Comparison of ENCODE assay signal across 20 cellular contexts in genomic region chr5:6719417-6719816, GRCh38. TPM values are rescaled to one million over a fixed set of nuclear protein-coding genes. Genes with fewer than 3 reads are reported as not detected.
DNase-seq lines count a peak whose midpoint lies in the region; ATAC-seq and TF ChIP-seq lines count a peak whose summit lies in the region.
"Had no signal": no experiment of that assay in that cellular context is flagged by ENCODE, and none has a peak within 500 bp of the region (broad histone marks: within the 10 kb centered on the region; RNA-seq: fewer than 3 reads in every experiment).

No MANE protein-coding gene starts in this region.

- no peak overlapping the region for H3T11ph ChIP-seq in H9 (ENCODE audit: low read length)

- H3K4ac ChIP-seq in H9 (ENCODE audit: low read depth, low read length): no peak overlapping the region

- peak overlapping the region in 3 of 8 donors; percentile 51 to 59 (median 56) for H3K4me3 Mint-ChIP-seq in CD4-positive, alpha-beta memory T cell
- H3K4me3 Mint-ChIP-seq in IgD-negative memory B cell: peak overlapping the region in 1 of 4 donors; percentile 19
- peak overlapping the region; percentile 17 for H3K4me3 Mint-ChIP-seq in activated T-helper 17 cell treated with anti-CD3 and anti-CD28 coated beads, Interleukin-2, amount 50 U/mL, for 72 hours
- no peak overlapping the region for H3K4me3 Mint-ChIP-seq in H9
- H3K4me3 Mint-ChIP-seq: activated CD4-positive, alpha-beta memory T cell treated with anti-CD3 and anti-CD28 coated beads for 36 hours; endodermal cell had no signal

- POLR2A ChIA-PET in CD4-positive, alpha-beta memory T cell (lab: Charles Lee; ENCODE audit: partially characterized antibody): no interaction called here
- POLR2A ChIA-PET in RWPE1 (lab: Yijun Ruan, JAX; ENCODE audit: low non-redundant PET): no interaction called here

- H3K27ac ChIP-seq in CD4-positive, alpha-beta memory T cell (ENCODE audit: low read depth, low read length): no peak overlapping the region
- peak overlapping the region; percentile 47 for H3K27ac ChIP-seq in psoas muscle
- H3K27ac ChIP-seq in RWPE1: no peak overlapping the region
- H3K27ac ChIP-seq in H9 (ENCODE audit: insufficient read length, low read depth, low read length): no peak overlapping the region
- H3K27ac ChIP-seq: SJCRH30, tibial artery, VCaP had no signal

- 90 to 95% (median 92%) methylated on average over 5 of the region's 5 CpGs for WGBS in psoas muscle, 3 donors
- no CpG with 5 or more reads among the region's 5 CpGs for WGBS in H9 (ENCODE audit: extremely low coverage, insufficient read length, low lambda C conversion rate)

- no peak overlapping the region for H3K4me3 ChIP-seq in CD4-positive, alpha-beta memory T cell (ENCODE audit: low read length in 2 of 2)
- H3K4me3 ChIP-seq in psoas muscle: no peak overlapping the region
- H3K4me3 ChIP-seq: SJCRH30, tibial artery had no signal

- H2BK15ac ChIP-seq in H9 (ENCODE audit: low read depth, low read length): no peak overlapping the region

- H2AK5ac ChIP-seq in H9 (ENCODE audit: insufficient read length, low read length): no peak overlapping the region

- H3K9me3 ChIP-seq in CD4-positive, alpha-beta memory T cell (ENCODE audit: control insufficient read depth in 1 of 2, low read length in 2 of 2): no peaks in the 10 kb centered on the region
- H3K9me3 ChIP-seq in psoas muscle: no peaks in the 10 kb centered on the region
- H3K9me3 ChIP-seq in H9 (ENCODE audit: control insufficient read depth, low read depth, low read length): no peaks in the 10 kb centered on the region
- H3K9me3 ChIP-seq: SJCRH30, tibial artery had no signal

- intact Hi-C loops in CD4-positive, alpha-beta memory T cell (cut with micrococcal nuclease): loop anchor here (10.0 kb wide), 1 partner anchor 1225 kb away; no protein-coding TSS in a partner anchor
- intact Hi-C loops in psoas muscle (cut with DNase I): loop anchor here in 1 of 2 donors (10.0 kb wide), 1 partner anchor 265 kb away; no protein-coding TSS in a partner anchor

- H3K4me2 ChIP-seq in H9 (ENCODE audit: insufficient read depth, insufficient read length, low read length): no peak overlapping the region

- H2BK12ac ChIP-seq in H9 (ENCODE audit: insufficient read length, low read depth, low read length): no peak overlapping the region

- H4K20me1 ChIP-seq in H9 (ENCODE audit: control insufficient read depth, insufficient read depth, insufficient read length): peaks cover 13% of the 10 kb centered on the region

- no peak overlapping the region for H2BK5ac ChIP-seq in H9 (ENCODE audit: insufficient read length, low read length)

- peaks cover 71 to 97% (median 84%) of the 10 kb centered on the region in 4 donors for H3K4me1 Mint-ChIP-seq in CD4-positive, alpha-beta memory T cell
- H3K4me1 Mint-ChIP-seq in IgD-negative memory B cell (peaks cover 71 to 83% (median 78%) of the 10 kb centered on the region in 3 donors), H9 (peaks cover 61 to 76% of the 10 kb centered on the region in 2 experiments)
- peaks cover 67% of the 10 kb centered on the region for H3K4me1 Mint-ChIP-seq in activated T-helper 17 cell treated with anti-CD3 and anti-CD28 coated beads, Interleukin-2, amount 50 U/mL, for 72 hours

- H3K27ac Mint-ChIP-seq in CD4-positive, alpha-beta memory T cell: peak overlapping the region in 5 of 7 donors; percentile 7 to 91 (median 38)
- H3K27ac Mint-ChIP-seq in IgD-negative memory B cell (peak overlapping the region in 2 of 3 donors; percentile 33 to 64), H9 (no peak overlapping the region)
- no peak overlapping the region for H3K27ac Mint-ChIP-seq in activated T-helper 17 cell treated with anti-CD3 and anti-CD28 coated beads, Interleukin-2, amount 50 U/mL, for 72 hours
- H3K27ac Mint-ChIP-seq: endodermal cell, progenitor cell of endocrine pancreas had no signal

- H3K27me3 Mint-ChIP-seq in CD4-positive, alpha-beta memory T cell: no peaks in the 10 kb centered on the region
- no peaks in the 10 kb centered on the region for H3K27me3 Mint-ChIP-seq in IgD-negative memory B cell
- no peaks in the 10 kb centered on the region for H3K27me3 Mint-ChIP-seq in activated T-helper 17 cell treated with anti-CD3 and anti-CD28 coated beads, Interleukin-2, amount 50 U/mL, for 72 hours
- no peaks in the 10 kb centered on the region for H3K27me3 Mint-ChIP-seq in H9 (ENCODE audit: low read depth)
- H3K27me3 Mint-ChIP-seq: activated CD4-positive, alpha-beta memory T cell treated with anti-CD3 and anti-CD28 coated beads for 36 hours; progenitor cell of endocrine pancreas had no signal

- no peak overlapping the region for H4K8ac ChIP-seq in H9 (replicated peaks; ENCODE audit: insufficient read length, low read depth, low read length)

- no peak overlapping the region for H2BK120ac ChIP-seq in H9 (ENCODE audit: low read depth, low read length, poor library complexity, severe bottlenecking)

- H3K23me2 ChIP-seq in H9 (ENCODE audit: insufficient read length, low read depth, low read length, poor library complexity, severe bottlenecking): peaks cover 3% of the 10 kb centered on the region

- no peaks in the 10 kb centered on the region for H3K9me3 Mint-ChIP-seq in CD4-positive, alpha-beta memory T cell
- H3K9me3 Mint-ChIP-seq in IgD-negative memory B cell: no peaks in the 10 kb centered on the region
- no peaks in the 10 kb centered on the region for H3K9me3 Mint-ChIP-seq in activated T-helper 17 cell treated with anti-CD3 and anti-CD28 coated beads, Interleukin-2, amount 50 U/mL, for 72 hours
- H3K9me3 Mint-ChIP-seq in H9: no peaks in the 10 kb centered on the region; a peak in 1 of 5 replicates
- H3K9me3 Mint-ChIP-seq: activated CD4-positive, alpha-beta memory T cell treated with anti-CD3 and anti-CD28 coated beads for 36 hours; endodermal cell had no signal

- H2BK20ac ChIP-seq in H9 (ENCODE audit: low read depth, low read length, poor library complexity, severe bottlenecking): no peak overlapping the region

- H3K9ac ChIP-seq in H9 (ENCODE audit: extremely low read depth, insufficient read length, low read length): no peak overlapping the region

- H3K14ac ChIP-seq in H9 (ENCODE audit: insufficient read depth, low read length): no peak overlapping the region

- no peak overlapping the region for H4K5ac ChIP-seq in H9 (ENCODE audit: insufficient read length, low read depth, low read length)

- no peak overlapping the region for H2AFZ ChIP-seq in H9 (ENCODE audit: low read length)

- H3K79me1 ChIP-seq in H9 (ENCODE audit: insufficient read depth, low read depth, low read length, poor library complexity, severe bottlenecking): peaks cover 19% of the 10 kb centered on the region

- no peak overlapping the region for H3K18ac ChIP-seq in H9 (ENCODE audit: insufficient read length, low read depth, low read length)

- no peak for ATAC-seq in activated T-helper 17 cell treated with anti-CD3 and anti-CD28 coated beads, Interleukin-2, amount 50 U/mL, for 72 hours (replicated peaks)
- ATAC-seq in psoas muscle: no peak
- ATAC-seq: PC-3; stimulated activated naive CD8-positive, alpha-beta T cell treated with anti-CD3 and anti-CD28 coated beads, Interleukin-15, Interleukin-2, amounts not matched to agents 100 U/mL and 50 U/mL, for 24 hours had no signal

- DNase-seq in CD4-positive, alpha-beta memory T cell: no peak
- DNase-seq in psoas muscle (no peak), RWPE1 (ENCODE audit: low spot score) (no peak), DMS153 (lab: John Stamatoyannopoulos, UW) (no peak), H9 (no peak)
- DNase-seq: activated CD4-positive, alpha-beta memory T cell treated with anti-CD3 and anti-CD28 coated beads for 36 hours; activated naive CD4-positive, alpha-beta T cell treated with anti-CD3 and anti-CD28 coated beads, Interleukin-2, amount 50 U/mL, for 16 hours; activated T-cell treated with anti-CD3 and anti-CD28 coated beads, Interleukin-2, amount 50 U/mL, for 48 hours; endodermal cell; glutamatergic neuron; left cardiac atrium; MM.1S; PC-3; SJCRH30; stimulated activated naive CD8-positive, alpha-beta T cell treated with anti-CD3 and anti-CD28 coated beads, Interleukin-15, Interleukin-2, amounts not matched to agents 100 U/mL and 50 U/mL, for 24 hours had no signal

- H3K4me1 ChIP-seq in CD4-positive, alpha-beta memory T cell (ENCODE audit: insufficient read depth, low read length): peaks cover 78% of the 10 kb centered on the region
- H3K4me1 ChIP-seq in psoas muscle (peaks cover 95% of the 10 kb centered on the region), H9 (ENCODE audit: insufficient read depth, low read length) (no peaks in the 10 kb centered on the region; the same call in 1 of the 2 replicates)
- H3K4me1 ChIP-seq: SJCRH30 had no signal

- no peak overlapping the region for H3K56ac ChIP-seq in H9 (ENCODE audit: insufficient read length, low read depth, low read length)

- peaks cover 11% of the 10 kb centered on the region for H3K36me3 ChIP-seq in CD4-positive, alpha-beta memory T cell (ENCODE audit: insufficient read depth, low read length)
- no peaks in the 10 kb centered on the region for H3K36me3 ChIP-seq in psoas muscle (ENCODE audit: insufficient read depth in 1 of 2, low read depth in 1 of 2)
- H3K36me3 ChIP-seq: SJCRH30, tibial artery had no signal

- CTCF ChIA-PET in CD4-positive, alpha-beta memory T cell (lab: Charles Lee; ENCODE audit: partially characterized antibody): no interaction called here
- CTCF ChIA-PET in RWPE1 (lab: Yijun Ruan, JAX): no interaction called here

- TF ChIP-seq CTCF in psoas muscle (IDR thresholded peaks at IDR 0.05) (no peak), RWPE1 (conservative IDR thresholded peaks at IDR 0.05; ENCODE audit: low read depth) (no peak), H9 (conservative IDR thresholded peaks at IDR 0.05) (no peak)

- H3K23ac ChIP-seq in H9 (ENCODE audit: insufficient read length, low read depth, low read length): no peak overlapping the region

- H4K91ac ChIP-seq in H9 (ENCODE audit: insufficient read length, low read depth, low read length): no peak overlapping the region

- peaks cover 46% of the 10 kb centered on the region; the same call in 1 of the 2 replicates for H3K79me2 ChIP-seq in H9 (ENCODE audit: insufficient read depth, low read length)

- no peaks in the 10 kb centered on the region for H3K27me3 ChIP-seq in CD4-positive, alpha-beta memory T cell (ENCODE audit: insufficient read depth, low read length)
- H3K27me3 ChIP-seq in psoas muscle (ENCODE audit: insufficient read depth in 3 of 3, low read length in 2 of 3) (no peaks in the 10 kb centered on the region), H9 (ENCODE audit: insufficient read depth, low read length) (no peaks in the 10 kb centered on the region)
- H3K27me3 ChIP-seq: SJCRH30, tibial artery had no signal

- peaks cover 9 to 37% of the 10 kb centered on the region in 2 donors for H3K36me3 Mint-ChIP-seq in CD4-positive, alpha-beta memory T cell
- H3K36me3 Mint-ChIP-seq in IgD-negative memory B cell (no peaks in the 10 kb centered on the region), H9 (ENCODE audit: insufficient read depth in 1 of 3, low read depth in 3 of 3) (peaks cover 8 to 13% (median 13%) of the 10 kb centered on the region in 3 experiments; a peak in 4 of 7 replicates)
- H3K36me3 Mint-ChIP-seq in activated T-helper 17 cell treated with anti-CD3 and anti-CD28 coated beads, Interleukin-2, amount 50 U/mL, for 72 hours (ENCODE audit: low read depth): peaks cover 71% of the 10 kb centered on the region

RNA-seq across cellular contexts. Expression of gene TENT4A, which starts 6.2 kb away (rescaled TPM):
- 10 to 100 TPM; 44.9 to 49.1 TPM for total RNA-seq in CD4-positive, alpha-beta memory T cell
- polyA plus RNA-seq in CD4-positive, alpha-beta memory T cell: 1 to 10 TPM in 1 of 2 donors, under 1 TPM in 1; 0.55 to 1.8 TPM
- polyA plus RNA-seq in IgD-negative memory B cell (1.6 TPM), psoas muscle (10 to 100 TPM in 1 of 3 donors, 1 to 10 TPM in 2; 5.0 to 12.7 (median 8.0) TPM)
- total RNA-seq in activated T-helper 17 cell treated with anti-CD3 and anti-CD28 coated beads, Interleukin-2, amount 50 U/mL, for 72 hours: 10 to 100 TPM; 39.0 to 52.4 TPM
- total RNA-seq in psoas muscle (10 to 100 TPM in 3 of 4 donors, 1 to 10 TPM in 1; 8.7 to 19.2 (median 15.2) TPM), H9 (2021) (25.6 and 25.7 TPM in 2 replicates)

Comparison
In these comparisons a context has a peak if more than half of its experiments do, and no peak if none do; other contexts are left out.
1. H3K27ac Mint-ChIP-seq: peak in CD4-positive, alpha-beta memory T cell (5 of 7) and IgD-negative memory B cell (2 of 3); none in activated T-helper 17 cell treated with anti-CD3 and anti-CD28 coated beads, Interleukin-2, amount 50 U/mL, for 72 hours (single experiment) and H9 (0 of 3).